Comparison of ENCODE assay signal across 8 cellular contexts in genomic region chr19:11373166-11373884, GRCh38. TPM values are rescaled to one million over a fixed set of nuclear protein-coding genes. Genes with fewer than 3 reads are reported as not detected.
DNase-seq lines count a peak whose midpoint lies in the region; ATAC-seq, FAIRE-seq and TF ChIP-seq lines count a peak whose summit lies in the region.

No MANE protein-coding gene starts in this region.

- H3K79me2 ChIP-seq in H1 (ENCODE audit: control insufficient read depth in 1 of 2, insufficient read depth in 2 of 2, low read length in 2 of 2), result no peaks in the 10 kb centered on the region

- H2BK20ac ChIP-seq in H1 (ENCODE audit: low read length), result no peak overlapping the region

- H3K23me2 ChIP-seq in H1 (ENCODE audit: low read depth, low read length), result peaks cover 7% of the 10 kb centered on the region

- H4K5ac ChIP-seq in H1 (ENCODE audit: insufficient read length, low read depth, low read length), result no peak overlapping the region

- peaks cover 0 to 10% (median 8%) of the 10 kb centered on the region in 4 experiments; a peak in 6 of 7 replicates for H3K4me1 ChIP-seq in H1 (replicated peaks in 1 of 4; ENCODE audit: control insufficient read depth in 3 of 4, insufficient read depth in 4 of 4, low read length in 3 of 4)
- H3K4me1 ChIP-seq in testis, result peaks cover 15% of the 10 kb centered on the region
- H3K4me1 ChIP-seq in Peyer's patch, result peaks cover 0 to 30% (median 8%) of the 10 kb centered on the region in 4 donors

- DNase-seq in activated naive CD8-positive, alpha-beta T cell treated with anti-CD3 and anti-CD28 coated beads, Interleukin-2, amount 50 U/mL, for 24 hours, result no peak
- DNase-seq in NCI-H510A (lab: John Stamatoyannopoulos, UW), result peak; percentile 76
- no peak for DNase-seq in H1 (ENCODE audit: low read depth in 1 of 2, low spot score in 2 of 2)
- peak; percentile 76 for DNase-seq in testis
- DNase-seq in HPDE6-E6E7 (ENCODE audit: extremely low spot score), result no peak
- DNase-seq in activated CD8-positive, alpha-beta T cell treated with anti-CD3 and anti-CD28 coated beads for 36 hours, result no peak
- no peak for DNase-seq in Peyer's patch

- POLR2A ChIA-PET in H1 (lab: Charles Lee; ENCODE audit: partially characterized antibody), result interaction anchor here (1.3 to 5.2 kb wide), 4 partner anchors 8 to 33 kb away, joined by 4 to 34 read pairs (median 10); partner anchors contain the start of gene RAB3D
- POLR2A ChIA-PET in activated CD8-positive, alpha-beta T cell treated with anti-CD3 and anti-CD28 coated beads for 36 hours (lab: Charles Lee), result interaction anchor here (0.6 to 2.6 kb wide), 3 partner anchors 27 to 268 kb away, joined by 3 to 9 read pairs (median 4); partner anchors contain the start of genes CCDC159 and TMEM205

- H2AK5ac ChIP-seq in H1 (ENCODE audit: low read depth, low read length), result no peak overlapping the region; the same call in 1 of the 2 replicates

- no peak overlapping the region for H3K14ac ChIP-seq in H1 (ENCODE audit: insufficient read length)

- no peak overlapping the region for H3K18ac ChIP-seq in H1 (ENCODE audit: extremely low read depth, low read length)

- no peak overlapping the region for H4K8ac ChIP-seq in H1 (ENCODE audit: extremely low read depth, insufficient read depth, low read length)

- H4K20me1 ChIP-seq in H1 (replicated peaks in 1 of 2; ENCODE audit: control insufficient read depth in 1 of 2, insufficient read depth in 2 of 2, low read length in 2 of 2), result peaks cover 0 to 3% of the 10 kb centered on the region in 2 experiments

- no peak for TF ChIP-seq POLR2A in H1 (IDR thresholded peaks at IDR 0.05; ENCODE audit: control extremely low read depth in 1 of 2, low read depth in 2 of 2, low read length in 2 of 2)
- no peak for TF ChIP-seq POLR2A in testis (IDR thresholded peaks at IDR 0.05)
- no peak for TF ChIP-seq POLR2A in Peyer's patch (IDR thresholded peaks at IDR 0.05)

- H3K9me3 Mint-ChIP-seq in activated naive CD8-positive, alpha-beta T cell (ENCODE audit: low read depth), result no peaks in the 10 kb centered on the region
- no peaks in the 10 kb centered on the region for H3K9me3 Mint-ChIP-seq in activated naive CD8-positive, alpha-beta T cell treated with anti-CD3 and anti-CD28 coated beads, Interleukin-2, amount 50 U/mL, for 24 hours
- no peaks in the 10 kb centered on the region for H3K9me3 Mint-ChIP-seq in activated CD8-positive, alpha-beta T cell treated with anti-CD3 and anti-CD28 coated beads for 36 hours

- no peak for TF ChIP-seq EP300 in H1 (IDR thresholded peaks at IDR 0.05; ENCODE audit: borderline replicate concordance in 1 of 2, low read depth in 2 of 2, low read length in 2 of 2)

- FAIRE-seq in H1 (lab: Jason Lieb, UNC), result no peak

- H3K9ac ChIP-seq in H1 (replicated peaks in 1 of 4; ENCODE audit: extremely low read depth in 1 of 4, low read depth in 3 of 4, low read length in 3 of 4), result no peak overlapping the region

- H3K4me3 Mint-ChIP-seq in activated naive CD8-positive, alpha-beta T cell, result peak overlapping the region; percentile 24
- H3K4me3 Mint-ChIP-seq in activated naive CD8-positive, alpha-beta T cell treated with anti-CD3 and anti-CD28 coated beads, Interleukin-2, amount 50 U/mL, for 24 hours, result no peak overlapping the region
- no peak overlapping the region for H3K4me3 Mint-ChIP-seq in activated CD8-positive, alpha-beta T cell treated with anti-CD3 and anti-CD28 coated beads for 36 hours

- no peak overlapping the region for H2BK120ac ChIP-seq in H1 (replicated peaks; ENCODE audit: low read depth, low read length)

- H3K27me3 ChIP-seq in H1 (replicated peaks in 1 of 4; ENCODE audit: control insufficient read depth in 3 of 4, extremely low read depth in 1 of 4, insufficient read depth in 3 of 4, low read length in 3 of 4) (no peaks in the 10 kb centered on the region), testis (no peaks in the 10 kb centered on the region), Peyer's patch (no peaks in the 10 kb centered on the region)

- H2BK5ac ChIP-seq in H1 (ENCODE audit: low read depth, low read length), result no peak overlapping the region

- H3K36me3 ChIP-seq in H1 (ENCODE audit: control insufficient read depth in 2 of 4, insufficient read depth in 4 of 4, low read length in 3 of 4) (no peaks in the 10 kb centered on the region), testis (ENCODE audit: low read depth, missing control alignments) (no peaks in the 10 kb centered on the region), Peyer's patch (no peaks in the 10 kb centered on the region)

- H3K4me1 Mint-ChIP-seq in activated naive CD8-positive, alpha-beta T cell (ENCODE audit: low read depth), result peaks cover 26% of the 10 kb centered on the region
- H3K4me1 Mint-ChIP-seq in activated naive CD8-positive, alpha-beta T cell treated with anti-CD3 and anti-CD28 coated beads, Interleukin-2, amount 50 U/mL, for 24 hours, result peaks cover 27% of the 10 kb centered on the region
- H3K4me1 Mint-ChIP-seq in activated CD8-positive, alpha-beta T cell treated with anti-CD3 and anti-CD28 coated beads for 36 hours (ENCODE audit: low read depth), result peaks cover 25% of the 10 kb centered on the region

- H3K36me3 Mint-ChIP-seq in activated naive CD8-positive, alpha-beta T cell, result peaks cover 14% of the 10 kb centered on the region
- H3K36me3 Mint-ChIP-seq in activated naive CD8-positive, alpha-beta T cell treated with anti-CD3 and anti-CD28 coated beads, Interleukin-2, amount 50 U/mL, for 24 hours (ENCODE audit: low read depth), result peaks cover 16% of the 10 kb centered on the region
- peaks cover 31% of the 10 kb centered on the region for H3K36me3 Mint-ChIP-seq in activated CD8-positive, alpha-beta T cell treated with anti-CD3 and anti-CD28 coated beads for 36 hours (ENCODE audit: low read depth)

- H3K27me3 Mint-ChIP-seq in activated naive CD8-positive, alpha-beta T cell, result no peaks in the 10 kb centered on the region
- H3K27me3 Mint-ChIP-seq in activated naive CD8-positive, alpha-beta T cell treated with anti-CD3 and anti-CD28 coated beads, Interleukin-2, amount 50 U/mL, for 24 hours, result no peaks in the 10 kb centered on the region
- no peaks in the 10 kb centered on the region for H3K27me3 Mint-ChIP-seq in activated CD8-positive, alpha-beta T cell treated with anti-CD3 and anti-CD28 coated beads for 36 hours

- H3K23ac ChIP-seq in H1 (ENCODE audit: insufficient read length), result no peak overlapping the region

- H3K4me2 ChIP-seq in H1 (ENCODE audit: insufficient read depth in 1 of 2, low read depth in 2 of 2, low read length in 2 of 2), result peak overlapping the region; percentile 74 to 79

- TF ChIP-seq CTCF in H1 (IDR thresholded peaks at IDR 0.05; ENCODE audit: control extremely low read depth in 1 of 3, insufficient read depth in 1 of 3, low read depth in 1 of 3, low read length in 3 of 3), result no peak
- TF ChIP-seq CTCF in testis (IDR thresholded peaks at IDR 0.05), result no peak
- no peak for TF ChIP-seq CTCF in activated CD8-positive, alpha-beta T cell treated with anti-CD3 and anti-CD28 coated beads for 36 hours (IDR thresholded peaks at IDR 0.05)
- no peak for TF ChIP-seq CTCF in Peyer's patch (IDR thresholded peaks at IDR 0.05)

- no peaks in the 10 kb centered on the region for H3K9me3 ChIP-seq in H1 (ENCODE audit: insufficient read depth in 2 of 2, low read depth in 1 of 2, low read length in 1 of 2)
- no peaks in the 10 kb centered on the region for H3K9me3 ChIP-seq in testis
- no peaks in the 10 kb centered on the region for H3K9me3 ChIP-seq in Peyer's patch

- peak overlapping the region; percentile 81; the same call in 1 of the 2 replicates for H2BK15ac ChIP-seq in H1 (ENCODE audit: low read length)

- no peak overlapping the region for H3K27ac Mint-ChIP-seq in activated naive CD8-positive, alpha-beta T cell
- H3K27ac Mint-ChIP-seq in activated naive CD8-positive, alpha-beta T cell treated with anti-CD3 and anti-CD28 coated beads, Interleukin-2, amount 50 U/mL, for 24 hours, result no peak overlapping the region
- H3K27ac Mint-ChIP-seq in activated CD8-positive, alpha-beta T cell treated with anti-CD3 and anti-CD28 coated beads for 36 hours, result no peak overlapping the region

- no peak overlapping the region for H4K91ac ChIP-seq in H1 (replicated peaks; ENCODE audit: insufficient read length, low read length)

- H2BK12ac ChIP-seq in H1 (ENCODE audit: low read depth, low read length), result no peak overlapping the region; the same call in 1 of the 2 replicates

- H2AFZ ChIP-seq in H1 (ENCODE audit: low read length), result no peak overlapping the region

- CTCF ChIA-PET in H1 (lab: Charles Lee; ENCODE audit: partially characterized antibody), result interaction anchor here (3.6 to 16.8 kb wide), 4 partner anchors 10 to 79 kb away, joined by 16 to 192 read pairs (median 24); partner anchors contain the start of genes EPOR, ODAD3, PRKCSH and TSPAN16
- CTCF ChIA-PET in activated CD8-positive, alpha-beta T cell treated with anti-CD3 and anti-CD28 coated beads for 36 hours (lab: Charles Lee), result interaction anchor here (1.4 kb wide), 1 partner anchor 130 kb away, joined by 4 read pairs; no protein-coding TSS in a partner anchor

- intact Hi-C loops in testis (cut with DNase I; ENCODE audit: low total_unique reads), result loop anchor here (10.0 kb wide), 1 partner anchor 79 kb away; the partner anchor contains the start of gene TSPAN16
- intact Hi-C loops in activated CD8-positive, alpha-beta T cell treated with anti-CD3 and anti-CD28 coated beads for 36 hours (cut with micrococcal nuclease), result no loop called here

- H3K27ac ChIP-seq in H1 (ENCODE audit: low read depth, low read length) (no peak overlapping the region), testis (no peak overlapping the region), Peyer's patch (no peak overlapping the region)

- no peak for TF ChIP-seq RAD21 in H1 (IDR thresholded peaks at IDR 0.05 in 1 of 2, conservative IDR thresholded peaks at IDR 0.05 in 1 of 2; ENCODE audit: low read depth in 2 of 2, low read length in 2 of 2)

- H3K4me3 ChIP-seq in H1 (ENCODE audit: extremely low read depth in 1 of 4, insufficient read depth in 2 of 4, low read depth in 3 of 4, low read length in 4 of 4) (peak overlapping the region in 1 of 4 experiments; percentile 72; a peak in 1 of 8 replicates), testis (no peak overlapping the region), Peyer's patch (no peak overlapping the region)

- 76% methylated on average over 10 of the region's 10 CpGs; no CpG with 5 or more reads in 1 of the 2 experiments for WGBS in H1 (ENCODE audit: extremely low coverage in 1 of 2, insufficient coverage in 1 of 2, insufficient read length in 1 of 2, insufficient replicate concordance in 2 of 2, low coverage in 1 of 2, low lambda C conversion rate in 2 of 2, missing lambda C conversion rate in 1 of 2), 2 experiments
- WGBS in testis, 2 donors, result 48% methylated on average over 10 of the region's 10 CpGs

- no peak overlapping the region for H3K56ac ChIP-seq in H1 (replicated peaks; ENCODE audit: insufficient read length, low read depth, low read length)

- H3K79me1 ChIP-seq in H1 (ENCODE audit: low read depth, low read length), result no peaks in the 10 kb centered on the region; the same call in 1 of the 2 replicates

- no peak overlapping the region for H3K4ac ChIP-seq in H1 (replicated peaks; ENCODE audit: insufficient read length, low read depth, low read length)

- no peak for ATAC-seq in activated naive CD8-positive, alpha-beta T cell treated with anti-CD3 and anti-CD28 coated beads, Interleukin-2, amount 50 U/mL, for 24 hours
- no peak for ATAC-seq in activated CD8-positive, alpha-beta T cell treated with anti-CD3 and anti-CD28 coated beads for 36 hours

RNA-seq across cellular contexts. Expression of gene SWSAP1, which starts 1.1 kb away (rescaled TPM):
- 3.1 and 3.2 TPM in 2 replicates for total RNA-seq in H1 (2021; fragmentation: NEBNext Ultra II Directional; extraction: Animal tissue kit (Norgen Biotek cat#: 25700))
- polyA plus RNA-seq in H1 (2011; rRNA removed) (5.1 and 5.2 TPM in 2 replicates), testis (ENCODE audit: insufficient read depth, low read depth, low replicate concordance) (4.9 TPM)
- 3.7 TPM for polyA plus RNA-seq in H1 (2011; cell fraction: cytosol; rRNA removed)
- polyA plus RNA-seq in H1 (2011; cell fraction: nucleus; rRNA removed), result 3.3 TPM
- polyA plus RNA-seq in H1 (2012, experiment 1 of 2), result 2.0 to 4.0 TPM (median 3.5 TPM) in 4 replicates
- 3.0 TPM for polyA plus RNA-seq in H1 (2012, experiment 2 of 2)
- polyA plus RNA-seq in H1 (2013, experiment 1 of 2), result 4.8 TPM
- polyA plus RNA-seq in H1 (2013, experiment 2 of 2), result 4.5 TPM
- 0.76 and 1.2 TPM in 2 replicates for polyA minus RNA-seq in H1 (2011; rRNA and poly(A)+ RNA removed)
- 2.0 TPM for polyA minus RNA-seq in H1 (2011; cell fraction: cytosol; rRNA and poly(A)+ RNA removed)
- polyA minus RNA-seq in H1 (2011; cell fraction: nucleus; rRNA and poly(A)+ RNA removed), result 2.6 TPM
- total RNA-seq in testis (1 to 10 TPM; 6.5 to 7.0 TPM), Peyer's patch (1 to 10 TPM in 2 of 4 donors, under 1 TPM in 1, not detected in 1; 0.76 to 3.2 (median 1.9) TPM)
- 1 to 10 TPM; 1.5 to 1.8 TPM for total RNA-seq in activated CD8-positive, alpha-beta T cell treated with anti-CD3 and anti-CD28 coated beads for 36 hours

RNA-seq across cellular contexts. Expression of gene EPOR, which starts 10.8 kb away (rescaled TPM):
- 13.1 and 13.9 TPM in 2 replicates for total RNA-seq in H1 (2021; fragmentation: NEBNext Ultra II Directional; extraction: Animal tissue kit (Norgen Biotek cat#: 25700))
- 23.4 and 32.3 TPM in 2 replicates for polyA plus RNA-seq in H1 (2011; rRNA removed)
- 19.0 TPM for polyA plus RNA-seq in H1 (2011; cell fraction: cytosol; rRNA removed)
- 55.0 TPM for polyA plus RNA-seq in H1 (2011; cell fraction: nucleus; rRNA removed)
- 12.4 to 18.7 TPM (median 16.6 TPM) in 4 replicates for polyA plus RNA-seq in H1 (2012, experiment 1 of 2)
- polyA plus RNA-seq in H1 (2012, experiment 2 of 2), result 16.9 TPM
- polyA plus RNA-seq in H1 (2013, experiment 1 of 2), result 11.1 TPM
- polyA plus RNA-seq in H1 (2013, experiment 2 of 2), result 11.9 TPM
- 6.0 and 6.9 TPM in 2 replicates for polyA minus RNA-seq in H1 (2011; rRNA and poly(A)+ RNA removed)
- 13.9 TPM for polyA minus RNA-seq in H1 (2011; cell fraction: cytosol; rRNA and poly(A)+ RNA removed)
- 11.4 TPM for polyA minus RNA-seq in H1 (2011; cell fraction: nucleus; rRNA and poly(A)+ RNA removed)
- 1 to 10 TPM; 5.7 to 7.6 TPM for total RNA-seq in testis
- 4.3 TPM for polyA plus RNA-seq in testis (ENCODE audit: insufficient read depth, low read depth, low replicate concordance)
- 1 to 10 TPM; 7.0 to 9.8 TPM for total RNA-seq in activated CD8-positive, alpha-beta T cell treated with anti-CD3 and anti-CD28 coated beads for 36 hours
- 1 to 10 TPM; 1.2 to 5.0 (median 3.0) TPM for total RNA-seq in Peyer's patch

RNA-seq across cellular contexts. Expression of gene PLPPR2, which starts 18.1 kb away (rescaled TPM):
- total RNA-seq in H1 (2021; fragmentation: NEBNext Ultra II Directional; extraction: Animal tissue kit (Norgen Biotek cat#: 25700)), result 9.5 and 11.7 TPM in 2 replicates
- polyA plus RNA-seq in H1 (2011; rRNA removed) (7.2 and 14.9 TPM in 2 replicates), testis (ENCODE audit: insufficient read depth, low read depth, low replicate concordance) (20.3 TPM)
- 6.2 TPM for polyA plus RNA-seq in H1 (2011; cell fraction: cytosol; rRNA removed)
- polyA plus RNA-seq in H1 (2011; cell fraction: nucleus; rRNA removed), result 15.6 TPM
- polyA plus RNA-seq in H1 (2012, experiment 1 of 2), result 7.1 to 13.3 TPM (median 10.8 TPM) in 4 replicates
- 9.1 TPM for polyA plus RNA-seq in H1 (2012, experiment 2 of 2)
- 13.4 TPM for polyA plus RNA-seq in H1 (2013, experiment 1 of 2)
- 13.8 TPM for polyA plus RNA-seq in H1 (2013, experiment 2 of 2)
- polyA minus RNA-seq in H1 (2011; rRNA and poly(A)+ RNA removed), result 3.7 and 5.4 TPM in 2 replicates
- 5.9 TPM for polyA minus RNA-seq in H1 (2011; cell fraction: cytosol; rRNA and poly(A)+ RNA removed)
- 11.3 TPM for polyA minus RNA-seq in H1 (2011; cell fraction: nucleus; rRNA and poly(A)+ RNA removed)
- total RNA-seq in testis (10 to 100 TPM; 27.1 to 28.9 TPM), Peyer's patch (10 to 100 TPM in 2 of 4 donors, 1 to 10 TPM in 2; 6.8 to 18.2 (median 10.1) TPM)
- 1 to 10 TPM; 1.2 to 1.8 TPM for total RNA-seq in activated CD8-positive, alpha-beta T cell treated with anti-CD3 and anti-CD28 coated beads for 36 hours

RNA-seq across cellular contexts. Expression of gene CCDC159, which starts 27.0 kb away (rescaled TPM):
- 4.0 and 5.5 TPM in 2 replicates for total RNA-seq in H1 (2021; fragmentation: NEBNext Ultra II Directional; extraction: Animal tissue kit (Norgen Biotek cat#: 25700))
- polyA plus RNA-seq in H1 (2011; rRNA removed) (5.4 and 7.1 TPM in 2 replicates), testis (ENCODE audit: insufficient read depth, low read depth, low replicate concordance) (99.0 TPM)
- 9.4 TPM for polyA plus RNA-seq in H1 (2011; cell fraction: cytosol; rRNA removed)
- 18.9 TPM for polyA plus RNA-seq in H1 (2011; cell fraction: nucleus; rRNA removed)
- polyA plus RNA-seq in H1 (2012, experiment 1 of 2), result 7.4 to 11.5 TPM (median 8.6 TPM) in 4 replicates
- polyA plus RNA-seq in H1 (2012, experiment 2 of 2), result 4.3 TPM
- 4.5 TPM for polyA plus RNA-seq in H1 (2013, experiment 1 of 2)
- 4.3 TPM for polyA plus RNA-seq in H1 (2013, experiment 2 of 2)
- 5.1 and 6.5 TPM in 2 replicates for polyA minus RNA-seq in H1 (2011; rRNA and poly(A)+ RNA removed)
- not detected for polyA minus RNA-seq in H1 (2011; cell fraction: cytosol; rRNA and poly(A)+ RNA removed)
- 2.9 TPM for polyA minus RNA-seq in H1 (2011; cell fraction: nucleus; rRNA and poly(A)+ RNA removed)
- total RNA-seq in testis (10 to 100 TPM; 41.3 to 59.8 TPM), Peyer's patch (100 to 1,000 TPM in 1 of 4 donors, 10 to 100 TPM in 3; 25.6 to 157 (median 65.6) TPM)
- 10 to 100 TPM in 1 of 2 experiments, 1 to 10 TPM in 1; 9.7 to 10.5 TPM for total RNA-seq in activated CD8-positive, alpha-beta T cell treated with anti-CD3 and anti-CD28 coated beads for 36 hours

RNA-seq across cellular contexts. Expression of gene TMEM205, which starts 27.3 kb away (rescaled TPM):
- 73.5 and 78.2 TPM in 2 replicates for total RNA-seq in H1 (2021; fragmentation: NEBNext Ultra II Directional; extraction: Animal tissue kit (Norgen Biotek cat#: 25700))
- polyA plus RNA-seq in H1 (2011; rRNA removed), result 423 and 441 TPM in 2 replicates
- polyA plus RNA-seq in H1 (2011; cell fraction: cytosol; rRNA removed), result 322 TPM
- polyA plus RNA-seq in H1 (2011; cell fraction: nucleus; rRNA removed), result 202 TPM
- polyA plus RNA-seq in H1 (2012, experiment 1 of 2), result 102 to 132 TPM (median 127 TPM) in 4 replicates
- 255 TPM for polyA plus RNA-seq in H1 (2012, experiment 2 of 2)
- 177 TPM for polyA plus RNA-seq in H1 (2013, experiment 1 of 2)
- 224 TPM for polyA plus RNA-seq in H1 (2013, experiment 2 of 2)
- 91.8 and 113 TPM in 2 replicates for polyA minus RNA-seq in H1 (2011; rRNA and poly(A)+ RNA removed)
- polyA minus RNA-seq in H1 (2011; cell fraction: cytosol; rRNA and poly(A)+ RNA removed), result 47.5 TPM
- polyA minus RNA-seq in H1 (2011; cell fraction: nucleus; rRNA and poly(A)+ RNA removed), result 32.8 TPM
- total RNA-seq in testis, result 100 to 1,000 TPM; 174 to 213 TPM
- polyA plus RNA-seq in testis (ENCODE audit: insufficient read depth, low read depth, low replicate concordance), result 132 TPM
- 10 to 100 TPM; 24.3 to 25.6 TPM for total RNA-seq in activated CD8-positive, alpha-beta T cell treated with anti-CD3 and anti-CD28 coated beads for 36 hours
- total RNA-seq in Peyer's patch, result 100 to 1,000 TPM in 3 of 4 donors, 10 to 100 TPM in 1; 77.6 to 212 (median 168) TPM

Comparison
In these comparisons a context has a peak if more than half of its experiments do, and no peak if none do; other contexts are left out.
1. DNase-seq: peak in NCI-H510A (single experiment) and testis (single experiment); none in activated naive CD8-positive, alpha-beta T cell treated with anti-CD3 and anti-CD28 coated beads, Interleukin-2, amount 50 U/mL, for 24 hours (single experiment), H1 (0 of 2), HPDE6-E6E7 (single experiment), activated CD8-positive, alpha-beta T cell treated with anti-CD3 and anti-CD28 coated beads for 36 hours (single experiment) and Peyer's patch (0 of 3).